12 cellular contexts compared by ENCODE assay signal in genomic region chr17:66633322-66633965, GRCh38.
DNase-seq lines count a peak whose midpoint lies in the region; ATAC-seq, FAIRE-seq and TF ChIP-seq lines count a peak whose summit lies in the region.
"Had no signal": no experiment of that assay in that cellular context is flagged by ENCODE, and none has a peak within 500 bp of the region (broad histone marks: within the 10 kb centered on the region; RNA-seq: fewer than 3 reads in every experiment).

No MANE protein-coding gene starts in this region.

- no peak overlapping the region for H3K27ac ChIP-seq in right atrium auricular region

- no peak overlapping the region for H3K4me3 ChIP-seq in right atrium auricular region
- H3K4me3 ChIP-seq: sigmoid colon had no signal

- H3K9me3 Mint-ChIP-seq in activated CD4-positive, alpha-beta T cell treated with anti-CD3 and anti-CD28 coated beads, Interleukin-2, amount 10 ng/mL, durations not matched to agents 7 days and 5 days = no peaks in the 10 kb centered on the region
- no peaks in the 10 kb centered on the region for H3K9me3 Mint-ChIP-seq in effector memory CD8-positive, alpha-beta T cell

- peak; percentile 65 for FAIRE-seq in H54 (lab: Jason Lieb, UNC)
- FAIRE-seq: islet of Langerhans had no signal

- H3K27ac Mint-ChIP-seq in activated CD4-positive, alpha-beta T cell treated with anti-CD3 and anti-CD28 coated beads, Interleukin-2, amount 10 ng/mL, durations not matched to agents 7 days and 5 days = peak overlapping the region; percentile 4
- no peak overlapping the region for H3K27ac Mint-ChIP-seq in effector memory CD8-positive, alpha-beta T cell

- H3K27me3 ChIP-seq in right atrium auricular region = no peaks in the 10 kb centered on the region
- H3K27me3 ChIP-seq: sigmoid colon had no signal

- H3K4me1 ChIP-seq in right atrium auricular region = no peaks in the 10 kb centered on the region

- no peaks in the 10 kb centered on the region for H3K36me3 ChIP-seq in right atrium auricular region
- H3K36me3 ChIP-seq: sigmoid colon had no signal

- H3K27me3 Mint-ChIP-seq in activated CD4-positive, alpha-beta T cell treated with anti-CD3 and anti-CD28 coated beads, Interleukin-2, amount 10 ng/mL, durations not matched to agents 7 days and 5 days = no peaks in the 10 kb centered on the region
- no peaks in the 10 kb centered on the region for H3K27me3 Mint-ChIP-seq in effector memory CD8-positive, alpha-beta T cell

- peaks cover 37% of the 10 kb centered on the region for H3K4me1 Mint-ChIP-seq in activated CD4-positive, alpha-beta T cell treated with anti-CD3 and anti-CD28 coated beads, Interleukin-2, amount 10 ng/mL, durations not matched to agents 7 days and 5 days
- peaks cover 0 to 8% of the 10 kb centered on the region in 2 donors for H3K4me1 Mint-ChIP-seq in effector memory CD8-positive, alpha-beta T cell (ENCODE audit: low read depth in 2 of 2)

- peak; percentile 81 for ATAC-seq in effector memory CD8-positive, alpha-beta T cell (replicated peaks)
- ATAC-seq in GM21528 (IDR thresholded peaks at IDR 0.05; ENCODE audit: low FRiP score, unreplicated experiment) = no peak

- H3K4me3 Mint-ChIP-seq in activated CD4-positive, alpha-beta T cell treated with anti-CD3 and anti-CD28 coated beads, Interleukin-2, amount 10 ng/mL, durations not matched to agents 7 days and 5 days = no peak overlapping the region
- H3K4me3 Mint-ChIP-seq in effector memory CD8-positive, alpha-beta T cell = no peak overlapping the region

- H3K36me3 Mint-ChIP-seq in activated CD4-positive, alpha-beta T cell treated with anti-CD3 and anti-CD28 coated beads, Interleukin-2, amount 10 ng/mL, durations not matched to agents 7 days and 5 days (ENCODE audit: low read depth) = peaks cover 3% of the 10 kb centered on the region
- H3K36me3 Mint-ChIP-seq in effector memory CD8-positive, alpha-beta T cell (ENCODE audit: insufficient read depth) = no peaks in the 10 kb centered on the region

- no peak for TF ChIP-seq CTCF in right atrium auricular region (IDR thresholded peaks at IDR 0.05)

- POLR2A ChIA-PET in activated CD4-positive, alpha-beta T cell treated with anti-CD3 and anti-CD28 coated beads, Interleukin-2, amount 10 ng/mL, durations not matched to agents 7 days and 5 days (lab: Charles Lee) = no interaction called here

- H3K9me3 ChIP-seq in right atrium auricular region = no peaks in the 10 kb centered on the region
- H3K9me3 ChIP-seq: sigmoid colon had no signal

- CTCF ChIA-PET in activated CD4-positive, alpha-beta T cell treated with anti-CD3 and anti-CD28 coated beads, Interleukin-2, amount 10 ng/mL, durations not matched to agents 7 days and 5 days (lab: Charles Lee) = interaction anchor here (0.8 kb wide), 1 partner anchor 14 kb away, joined by 3 read pairs; no protein-coding TSS in a partner anchor

- no peak for TF ChIP-seq POLR2A in H54 (IDR thresholded peaks at IDR 0.05; ENCODE audit: low read depth, low read length)

- peak; percentile 27 for DNase-seq in H54 (ENCODE audit: insufficient read length, low spot score)
- DNase-seq in activated CD4-positive, alpha-beta T cell treated with anti-CD3 and anti-CD28 coated beads, Interleukin-2, amount 10 ng/mL, durations not matched to agents 7 days and 5 days = peak; percentile 61
- DNase-seq in effector memory CD8-positive, alpha-beta T cell = no peak
- peak; percentile 17 to 48 (median 29) for DNase-seq in stimulated activated CD4-positive, alpha-beta T cell treated with anti-CD3 and anti-CD28 coated beads, TNF-alpha, amount 100 ng/mL, for 48 hours (ENCODE audit: low read depth in 3 of 3)
- DNase-seq in right atrium auricular region (ENCODE audit: low spot score) = no peak
- no peak for DNase-seq in germinal center (ENCODE audit: low spot score)
- no peak for DNase-seq in occipital lobe (lab: John Stamatoyannopoulos, UW)
- DNase-seq: cortex of kidney, NCI-H2171 treated with DMSO at 0.1 percent for 48 hours, sigmoid colon had no signal

Comparison
In these comparisons a context has a peak if more than half of its experiments do, and no peak if none do; other contexts are left out.
1. DNase-seq: peak in H54 (single experiment), activated CD4-positive, alpha-beta T cell treated with anti-CD3 and anti-CD28 coated beads, Interleukin-2, amount 10 ng/mL, durations not matched to agents 7 days and 5 days (single experiment) and stimulated activated CD4-positive, alpha-beta T cell treated with anti-CD3 and anti-CD28 coated beads, TNF-alpha, amount 100 ng/mL, for 48 hours (3 of 3); none in effector memory CD8-positive, alpha-beta T cell (0 of 3), right atrium auricular region (single experiment), germinal center (single experiment) and occipital lobe (single experiment).